ENCODE assay signal across 23 cellular contexts in the genomic region with DNA sequence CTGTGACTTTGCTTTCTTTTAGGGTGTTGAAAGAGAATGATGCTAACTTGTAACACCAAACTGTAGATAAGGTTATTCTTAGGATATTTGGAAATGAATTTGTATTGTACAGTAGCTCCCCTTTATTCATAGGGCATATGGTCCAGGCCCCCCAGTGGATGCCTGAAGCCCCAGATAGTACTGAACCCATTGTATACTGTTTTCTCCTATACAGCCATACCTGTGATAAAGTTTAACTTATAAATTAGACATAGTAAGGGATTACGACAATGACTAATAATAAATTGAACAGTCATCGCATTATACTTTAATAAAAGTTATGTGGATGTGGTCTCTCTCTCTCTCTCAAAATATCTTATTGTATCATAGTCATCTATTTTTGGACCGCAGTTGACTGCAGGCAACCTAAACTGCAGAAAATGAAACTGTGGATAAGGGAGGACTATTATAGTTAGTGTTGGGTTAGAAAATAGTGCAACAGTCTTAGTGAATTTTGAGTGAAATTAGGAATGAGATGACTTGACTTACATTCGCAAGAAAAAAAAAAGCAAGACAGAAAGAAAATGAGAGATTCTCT.
"Had no signal": no experiment of that assay in that cellular context is flagged by ENCODE, and none has a peak within 500 bp of the region (broad histone marks: within the 10 kb centered on the region; RNA-seq: fewer than 3 reads in every experiment).

No MANE protein-coding gene starts in this region.

- H3K4me1 ChIP-seq: SJSA1 had no signal

- H3K9me3 Mint-ChIP-seq: activated B cell treated with CpG ODN at 0.5 μM for 24 hours; activated CD4-positive, alpha-beta memory T cell treated with anti-CD3 and anti-CD28 coated beads, Interleukin-2, amount 10 ng/mL, durations not matched to agents 7 days and 5 days; activated CD4-positive, alpha-beta T cell treated with anti-CD3 and anti-CD28 coated beads, Interleukin-2, amount 10 ng/mL, durations not matched to agents 7 days and 5 days; activated naive CD4-positive, alpha-beta T cell treated with anti-CD3 and anti-CD28 coated beads, Interleukin-2, amount 10 ng/mL, durations not matched to agents 7 days and 5 days; activated naive CD8-positive, alpha-beta T cell treated with anti-CD3 and anti-CD28 coated beads for 36 hours; activated T-helper 17 cell treated with anti-CD3 and anti-CD28 coated beads, Interleukin-2, amount 50 U/mL, for 72 hours had no signal

- H2AFZ ChIP-seq: PC-9 had no signal

- H3K36me3 Mint-ChIP-seq: activated naive CD4-positive, alpha-beta T cell treated with anti-CD3 and anti-CD28 coated beads, Interleukin-2, amount 10 ng/mL, durations not matched to agents 7 days and 5 days; activated naive CD8-positive, alpha-beta T cell treated with anti-CD3 and anti-CD28 coated beads for 36 hours had no signal

- H3K4me1 Mint-ChIP-seq: activated B cell treated with CpG ODN at 0.5 μM for 24 hours; activated CD4-positive, alpha-beta memory T cell treated with anti-CD3 and anti-CD28 coated beads, Interleukin-2, amount 10 ng/mL, durations not matched to agents 7 days and 5 days; activated CD4-positive, alpha-beta T cell treated with anti-CD3 and anti-CD28 coated beads, Interleukin-2, amount 10 ng/mL, durations not matched to agents 7 days and 5 days; activated naive CD4-positive, alpha-beta T cell treated with anti-CD3 and anti-CD28 coated beads, Interleukin-2, amount 10 ng/mL, durations not matched to agents 7 days and 5 days; activated naive CD8-positive, alpha-beta T cell treated with anti-CD3 and anti-CD28 coated beads for 36 hours; activated T-helper 17 cell treated with anti-CD3 and anti-CD28 coated beads, Interleukin-2, amount 50 U/mL, for 72 hours; T-helper 17 cell had no signal

- H3K36me3 ChIP-seq: brain microvascular endothelial cell, cardiac muscle cell had no signal

- H3K27ac ChIP-seq: brain microvascular endothelial cell, cardiac muscle cell, PC-9, SJSA1 had no signal

- DNase-seq: activated B cell treated with CpG ODN at 0.5 μM for 24 hours; activated CD4-positive, alpha-beta memory T cell treated with anti-CD3 and anti-CD28 coated beads, Interleukin-2, amount 10 ng/mL, durations not matched to agents 7 days and 5 days; activated CD4-positive, alpha-beta T cell treated with anti-CD3 and anti-CD28 coated beads, Interleukin-2, amount 10 ng/mL, durations not matched to agents 7 days and 5 days; activated gamma-delta T cell; activated naive CD4-positive, alpha-beta T cell treated with anti-CD3 and anti-CD28 coated beads, Interleukin-2, amount 10 ng/mL, durations not matched to agents 7 days and 5 days; activated naive CD8-positive, alpha-beta T cell treated with anti-CD3 and anti-CD28 coated beads for 36 hours; activated T-cell treated with anti-CD3 and anti-CD28 coated beads for 4 hours; activated T-cell treated with anti-CD3 and anti-CD28 coated beads, Interleukin-2, amount 50 U/mL, for 48 hours; brain microvascular endothelial cell; Karpas-422; NCI-H1105 treated with DMSO at 0.1 percent for 48 hours; NCI-H1436 treated with DMSO at 0.1 percent for 48 hours; NCI-H187; NCI-H2081; NCI-H510A treated with DMSO at 0.1 percent for 48 hours; NCI-H69; PC-9; SHP77; T-helper 17 cell; T-helper 9 cell had no signal

- H3K9me3 ChIP-seq: SJSA1 had no signal

- H3K27ac Mint-ChIP-seq: activated B cell treated with CpG ODN at 0.5 μM for 24 hours; activated CD4-positive, alpha-beta memory T cell treated with anti-CD3 and anti-CD28 coated beads, Interleukin-2, amount 10 ng/mL, durations not matched to agents 7 days and 5 days; activated CD4-positive, alpha-beta T cell treated with anti-CD3 and anti-CD28 coated beads, Interleukin-2, amount 10 ng/mL, durations not matched to agents 7 days and 5 days; activated naive CD4-positive, alpha-beta T cell treated with anti-CD3 and anti-CD28 coated beads, Interleukin-2, amount 10 ng/mL, durations not matched to agents 7 days and 5 days; activated naive CD8-positive, alpha-beta T cell treated with anti-CD3 and anti-CD28 coated beads for 36 hours; activated T-helper 17 cell treated with anti-CD3 and anti-CD28 coated beads, Interleukin-2, amount 50 U/mL, for 72 hours; T-helper 17 cell had no signal

- H3K27me3 ChIP-seq: brain microvascular endothelial cell, cardiac muscle cell, SJSA1 had no signal

- ATAC-seq: activated T-helper 17 cell treated with anti-CD3 and anti-CD28 coated beads, Interleukin-2, amount 50 U/mL, for 72 hours; T-helper 17 cell had no signal

- H3K4me3 Mint-ChIP-seq: activated B cell treated with CpG ODN at 0.5 μM for 24 hours; activated CD4-positive, alpha-beta memory T cell treated with anti-CD3 and anti-CD28 coated beads, Interleukin-2, amount 10 ng/mL, durations not matched to agents 7 days and 5 days; activated CD4-positive, alpha-beta T cell treated with anti-CD3 and anti-CD28 coated beads, Interleukin-2, amount 10 ng/mL, durations not matched to agents 7 days and 5 days; activated naive CD4-positive, alpha-beta T cell treated with anti-CD3 and anti-CD28 coated beads, Interleukin-2, amount 10 ng/mL, durations not matched to agents 7 days and 5 days; activated naive CD8-positive, alpha-beta T cell treated with anti-CD3 and anti-CD28 coated beads for 36 hours; activated T-helper 17 cell treated with anti-CD3 and anti-CD28 coated beads, Interleukin-2, amount 50 U/mL, for 72 hours; T-helper 17 cell had no signal

- H3K27me3 Mint-ChIP-seq: activated naive CD4-positive, alpha-beta T cell treated with anti-CD3 and anti-CD28 coated beads, Interleukin-2, amount 10 ng/mL, durations not matched to agents 7 days and 5 days; activated T-helper 17 cell treated with anti-CD3 and anti-CD28 coated beads, Interleukin-2, amount 50 U/mL, for 72 hours had no signal

- H3K4me2 ChIP-seq: PC-9 had no signal

- H3K4me3 ChIP-seq: cardiac muscle cell, PC-9, SJSA1 had no signal
